1 cellular context compared by ENCODE assay signal in genomic region chr10:43983856-43984271, GRCh38.
TF ChIP-seq lines count a peak whose summit lies in the region.

No MANE protein-coding gene starts in this region.

TF ChIP-seq in K562, 482 proteins besides CTCF, POLR2A, EP300 and RAD21 (continued from another document and continues in another):
- no peak for TF ChIP-seq PRDM10 (IDR thresholded peaks at IDR 0.05; ENCODE audit: partially characterized antibody)
- no peak for TF ChIP-seq MYC (IDR thresholded peaks at IDR 0.05; ENCODE audit: low read depth, low read length)
- TF ChIP-seq MYC (CRISPR knock-in tag; IDR thresholded peaks at IDR 0.05; ENCODE audit: borderline replicate concordance, low read depth), result no peak
- peak; percentile 74; the same call in 1 of the 2 replicates for TF ChIP-seq GTF2A2 (tag; IDR thresholded peaks at IDR 0.05)
- TF ChIP-seq SIN3B (IDR thresholded peaks at IDR 0.05; ENCODE audit: low read depth), result no peak
- no peak for TF ChIP-seq FUS (optimal IDR thresholded peaks at IDR 0.05; ENCODE audit: low read depth, low read length)
- no peak for TF ChIP-seq FOXA1 (IDR thresholded peaks at IDR 0.05; ENCODE audit: borderline replicate concordance)
- no peak for TF ChIP-seq RBM22 (IDR thresholded peaks at IDR 0.05; ENCODE audit: low read depth, low read length, poor library complexity, severe bottlenecking)
- TF ChIP-seq MTA3 (IDR thresholded peaks at IDR 0.05; ENCODE audit: borderline replicate concordance), result no peak
- 0 out of 2 replicates have a peak, but pooled peaks have one; percentile 22 for TF ChIP-seq GMEB1 (CRISPR knock-in tag; IDR thresholded peaks at IDR 0.05)
- TF ChIP-seq ZNF644 (tag; IDR thresholded peaks at IDR 0.05; ENCODE audit: low read depth), result no peak
- no peak for TF ChIP-seq SMARCE1 (IDR thresholded peaks at IDR 0.05)
- TF ChIP-seq USF1 (CRISPR knock-in tag; IDR thresholded peaks at IDR 0.05), result no peak
- TF ChIP-seq ZNF584 (CRISPR knock-in tag; IDR thresholded peaks at IDR 0.05; ENCODE audit: low read depth), result 0 out of 2 replicates have a peak, but pooled peaks have one; percentile 27
- TF ChIP-seq ZNF766 (CRISPR knock-in tag; conservative IDR thresholded peaks at IDR 0.05), result peak; percentile 79; the same call in 1 of the 2 replicates
- no peak for TF ChIP-seq BRCA1 (IDR thresholded peaks at IDR 0.05)
- TF ChIP-seq BRCA1 (CRISPR knock-in tag; IDR thresholded peaks at IDR 0.05), result no peak
- 0 out of 2 replicates have a peak, but pooled peaks have one; percentile 7 for TF ChIP-seq ATF4 (CRISPR knock-in tag; IDR thresholded peaks at IDR 0.05)
- no peak for TF ChIP-seq DACH1 (IDR thresholded peaks at IDR 0.05; ENCODE audit: partially characterized antibody)
- no peak for TF ChIP-seq CEBPZ (IDR thresholded peaks at IDR 0.05; ENCODE audit: borderline replicate concordance, low read depth, low read length)
- TF ChIP-seq ZNF695 (CRISPR knock-in tag; IDR thresholded peaks at IDR 0.05), result no peak
- no peak for TF ChIP-seq CSDE1 (IDR thresholded peaks at IDR 0.05)
- no peak for TF ChIP-seq ATF6 (CRISPR knock-in tag; IDR thresholded peaks at IDR 0.05)
- TF ChIP-seq RBM15 (IDR thresholded peaks at IDR 0.05; ENCODE audit: insufficient read depth, low read length), result no peak
- TF ChIP-seq CUX1 (CRISPR knock-in tag; IDR thresholded peaks at IDR 0.05), result no peak
- no peak for TF ChIP-seq ARID3B (CRISPR knock-in tag; IDR thresholded peaks at IDR 0.05; ENCODE audit: borderline replicate concordance)
- peak; percentile 66; the same call in 1 of the 2 replicates for TF ChIP-seq HDAC8 (tag; IDR thresholded peaks at IDR 0.05)
- TF ChIP-seq SMARCC2 (IDR thresholded peaks at IDR 0.05; ENCODE audit: low read depth), result no peak
- no peak for TF ChIP-seq MCM5 (IDR thresholded peaks at IDR 0.05; ENCODE audit: low read depth)
- TF ChIP-seq GATAD2A (IDR thresholded peaks at IDR 0.05), result no peak
- TF ChIP-seq TRIM24 (IDR thresholded peaks at IDR 0.05), result peak in 1 of 2 experiments; percentile 26; a peak in 1 of 4 replicates
- TF ChIP-seq ZNF384 (IDR thresholded peaks at IDR 0.05; ENCODE audit: low read depth, low read length), result no peak
- TF ChIP-seq KDM1A (IDR thresholded peaks at IDR 0.05), result no peak
- TF ChIP-seq BCLAF1 (IDR thresholded peaks at IDR 0.05; ENCODE audit: borderline replicate concordance in 1 of 2, control insufficient read depth in 1 of 2, low read depth in 2 of 2, low read length in 1 of 2), result no peak
- 0 out of 2 replicates have a peak, but pooled peaks have one; percentile 41 for TF ChIP-seq DPF2 (IDR thresholded peaks at IDR 0.05)
- TF ChIP-seq ZNF197 (CRISPR knock-in tag; IDR thresholded peaks at IDR 0.05; ENCODE audit: low read depth), result no peak
- no peak for TF ChIP-seq SMARCB1 (IDR thresholded peaks at IDR 0.05; ENCODE audit: insufficient read length, low read depth)
- TF ChIP-seq U2AF2 (optimal IDR thresholded peaks at IDR 0.05; ENCODE audit: low read depth, low read length), result no peak
